Comparison of ENCODE assay signal across 1 cellular context in the genomic region with DNA sequence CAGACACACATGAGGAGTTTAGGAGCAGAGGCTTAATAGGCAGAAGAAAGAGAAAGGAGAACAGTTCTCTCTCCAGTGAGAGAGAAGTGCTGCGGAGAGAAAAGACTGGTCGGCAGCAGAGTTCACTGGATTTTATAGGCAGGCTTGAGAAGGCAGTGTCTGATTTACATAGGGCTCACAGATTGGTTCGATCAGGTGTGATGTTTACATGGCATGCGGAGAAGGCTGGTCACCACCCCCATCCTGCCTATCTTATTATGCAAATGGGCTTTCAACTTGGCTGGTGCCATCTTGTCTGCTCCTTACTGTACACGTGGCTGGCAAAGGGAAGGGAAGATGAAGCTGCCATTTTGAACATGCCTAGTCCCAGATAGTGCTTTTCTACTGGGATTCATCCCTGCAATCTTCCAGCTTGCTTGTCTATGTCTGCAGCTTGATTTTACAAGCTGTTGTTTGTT.
A peak's percentile ranks its signal among the peaks of the same experiment; 100 is the strongest.
TF ChIP-seq lines count a peak whose summit lies in the region.

No MANE protein-coding gene starts in this region.

TF ChIP-seq in K562, 482 proteins besides CTCF, POLR2A, EP300 and RAD21 (continued from another document and continues in another):
- TF ChIP-seq, protein P1, sequence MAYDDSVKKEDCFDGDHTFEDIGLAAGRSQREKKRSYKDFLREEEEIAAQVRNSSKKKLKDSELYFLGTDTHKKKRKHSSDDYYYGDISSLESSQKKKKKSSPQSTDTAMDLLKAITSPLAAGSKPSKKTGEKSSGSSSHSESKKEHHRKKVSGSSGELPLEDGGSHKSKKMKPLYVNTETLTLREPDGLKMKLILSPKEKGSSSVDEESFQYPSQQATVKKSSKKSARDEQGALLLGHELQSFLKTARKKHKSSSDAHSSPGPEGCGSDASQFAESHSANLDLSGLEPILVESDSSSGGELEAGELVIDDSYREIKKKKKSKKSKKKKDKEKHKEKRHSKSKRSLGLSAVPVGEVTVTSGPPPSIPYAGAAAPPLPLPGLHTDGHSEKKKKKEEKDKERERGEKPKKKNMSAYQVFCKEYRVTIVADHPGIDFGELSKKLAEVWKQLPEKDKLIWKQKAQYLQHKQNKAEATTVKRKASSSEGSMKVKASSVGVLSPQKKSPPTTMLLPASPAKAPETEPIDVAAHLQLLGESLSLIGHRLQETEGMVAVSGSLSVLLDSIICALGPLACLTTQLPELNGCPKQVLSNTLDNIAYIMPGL (CRISPR knock-in tag; IDR thresholded peaks at IDR 0.05): no peak
- TF ChIP-seq CHD1 (IDR thresholded peaks at IDR 0.05; ENCODE audit: low read length): no peak
- no peak for TF ChIP-seq XRCC4 (IDR thresholded peaks at IDR 0.05; ENCODE audit: extremely low read depth, insufficient read depth, insufficient read length)
- TF ChIP-seq PML (IDR thresholded peaks at IDR 0.05; ENCODE audit: low read length): peak; percentile 75
- no peak for TF ChIP-seq NR4A1 (CRISPR knock-in tag; IDR thresholded peaks at IDR 0.05)
- no peak; the same call in 1 of the 2 replicates for TF ChIP-seq NR4A1 (tag; IDR thresholded peaks at IDR 0.05)
- TF ChIP-seq, protein P2, sequence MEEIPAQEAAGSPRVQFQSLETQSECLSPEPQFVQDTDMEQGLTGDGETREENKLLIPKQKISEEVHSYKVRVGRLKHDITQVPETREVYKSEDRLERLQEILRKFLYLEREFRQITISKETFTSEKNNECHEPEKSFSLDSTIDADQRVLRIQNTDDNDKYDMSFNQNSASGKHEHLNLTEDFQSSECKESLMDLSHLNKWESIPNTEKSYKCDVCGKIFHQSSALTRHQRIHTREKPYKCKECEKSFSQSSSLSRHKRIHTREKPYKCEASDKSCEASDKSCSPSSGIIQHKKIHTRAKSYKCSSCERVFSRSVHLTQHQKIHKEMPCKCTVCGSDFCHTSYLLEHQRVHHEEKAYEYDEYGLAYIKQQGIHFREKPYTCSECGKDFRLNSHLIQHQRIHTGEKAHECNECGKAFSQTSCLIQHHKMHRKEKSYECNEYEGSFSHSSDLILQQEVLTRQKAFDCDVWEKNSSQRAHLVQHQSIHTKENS (CRISPR knock-in tag; IDR thresholded peaks at IDR 0.05): no peak
- TF ChIP-seq HMG20A (CRISPR knock-in tag; conservative IDR thresholded peaks at IDR 0.05): no peak
- TF ChIP-seq NFATC3 (IDR thresholded peaks at IDR 0.05): peak; percentile 66; the same call in 1 of the 2 replicates
- no peak for TF ChIP-seq CHCHD3 (CRISPR knock-in tag; IDR thresholded peaks at IDR 0.05)
- TF ChIP-seq BDP1 (IDR thresholded peaks at IDR 0.05; ENCODE audit: insufficient read depth, insufficient read length): no peak
- TF ChIP-seq TAL1 (IDR thresholded peaks at IDR 0.05): no peak
- peak; percentile 96 for TF ChIP-seq MYC (IDR thresholded peaks at IDR 0.05; ENCODE audit: low read depth, low read length)
- TF ChIP-seq MYC (CRISPR knock-in tag; IDR thresholded peaks at IDR 0.05; ENCODE audit: borderline replicate concordance, low read depth): 0 out of 2 replicates have a peak, but pooled peaks have one; percentile 18
- TF ChIP-seq SNIP1 (IDR thresholded peaks at IDR 0.05; ENCODE audit: low read depth): no peak
- TF ChIP-seq JUND (IDR thresholded peaks at IDR 0.05; ENCODE audit: borderline replicate concordance, low read depth, low read length): 0 out of 2 replicates have a peak, but pooled peaks have one; percentile 9
- TF ChIP-seq JUND (tag; IDR thresholded peaks at IDR 0.05; ENCODE audit: borderline replicate concordance, low read depth, low read length): no peak
- no peak for TF ChIP-seq ZNF583 (CRISPR knock-in tag; IDR thresholded peaks at IDR 0.05)
- TF ChIP-seq, protein P3, sequence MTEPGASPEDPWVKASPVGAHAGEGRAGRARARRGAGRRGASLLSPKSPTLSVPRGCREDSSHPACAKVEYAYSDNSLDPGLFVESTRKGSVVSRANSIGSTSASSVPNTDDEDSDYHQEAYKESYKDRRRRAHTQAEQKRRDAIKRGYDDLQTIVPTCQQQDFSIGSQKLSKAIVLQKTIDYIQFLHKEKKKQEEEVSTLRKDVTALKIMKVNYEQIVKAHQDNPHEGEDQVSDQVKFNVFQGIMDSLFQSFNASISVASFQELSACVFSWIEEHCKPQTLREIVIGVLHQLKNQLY (CRISPR knock-in tag; conservative IDR thresholded peaks at IDR 0.05): no peak
- TF ChIP-seq FOXK2 (conservative IDR thresholded peaks at IDR 0.05 in 1 of 2, IDR thresholded peaks at IDR 0.05 in 1 of 2; ENCODE audit: low read depth in 2 of 2): peak; percentile 87 to 88
- TF ChIP-seq, protein P4, sequence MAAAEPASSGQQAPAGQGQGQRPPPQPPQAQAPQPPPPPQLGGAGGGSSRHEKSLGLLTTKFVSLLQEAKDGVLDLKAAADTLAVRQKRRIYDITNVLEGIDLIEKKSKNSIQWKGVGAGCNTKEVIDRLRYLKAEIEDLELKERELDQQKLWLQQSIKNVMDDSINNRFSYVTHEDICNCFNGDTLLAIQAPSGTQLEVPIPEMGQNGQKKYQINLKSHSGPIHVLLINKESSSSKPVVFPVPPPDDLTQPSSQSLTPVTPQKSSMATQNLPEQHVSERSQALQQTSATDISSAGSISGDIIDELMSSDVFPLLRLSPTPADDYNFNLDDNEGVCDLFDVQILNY (CRISPR knock-in tag; IDR thresholded peaks at IDR 0.05): no peak
- TF ChIP-seq PHF20 (IDR thresholded peaks at IDR 0.05; ENCODE audit: partially characterized antibody): no peak
- TF ChIP-seq ZNF431 (CRISPR knock-in tag; IDR thresholded peaks at IDR 0.05): no peak
- TF ChIP-seq, protein P5, sequence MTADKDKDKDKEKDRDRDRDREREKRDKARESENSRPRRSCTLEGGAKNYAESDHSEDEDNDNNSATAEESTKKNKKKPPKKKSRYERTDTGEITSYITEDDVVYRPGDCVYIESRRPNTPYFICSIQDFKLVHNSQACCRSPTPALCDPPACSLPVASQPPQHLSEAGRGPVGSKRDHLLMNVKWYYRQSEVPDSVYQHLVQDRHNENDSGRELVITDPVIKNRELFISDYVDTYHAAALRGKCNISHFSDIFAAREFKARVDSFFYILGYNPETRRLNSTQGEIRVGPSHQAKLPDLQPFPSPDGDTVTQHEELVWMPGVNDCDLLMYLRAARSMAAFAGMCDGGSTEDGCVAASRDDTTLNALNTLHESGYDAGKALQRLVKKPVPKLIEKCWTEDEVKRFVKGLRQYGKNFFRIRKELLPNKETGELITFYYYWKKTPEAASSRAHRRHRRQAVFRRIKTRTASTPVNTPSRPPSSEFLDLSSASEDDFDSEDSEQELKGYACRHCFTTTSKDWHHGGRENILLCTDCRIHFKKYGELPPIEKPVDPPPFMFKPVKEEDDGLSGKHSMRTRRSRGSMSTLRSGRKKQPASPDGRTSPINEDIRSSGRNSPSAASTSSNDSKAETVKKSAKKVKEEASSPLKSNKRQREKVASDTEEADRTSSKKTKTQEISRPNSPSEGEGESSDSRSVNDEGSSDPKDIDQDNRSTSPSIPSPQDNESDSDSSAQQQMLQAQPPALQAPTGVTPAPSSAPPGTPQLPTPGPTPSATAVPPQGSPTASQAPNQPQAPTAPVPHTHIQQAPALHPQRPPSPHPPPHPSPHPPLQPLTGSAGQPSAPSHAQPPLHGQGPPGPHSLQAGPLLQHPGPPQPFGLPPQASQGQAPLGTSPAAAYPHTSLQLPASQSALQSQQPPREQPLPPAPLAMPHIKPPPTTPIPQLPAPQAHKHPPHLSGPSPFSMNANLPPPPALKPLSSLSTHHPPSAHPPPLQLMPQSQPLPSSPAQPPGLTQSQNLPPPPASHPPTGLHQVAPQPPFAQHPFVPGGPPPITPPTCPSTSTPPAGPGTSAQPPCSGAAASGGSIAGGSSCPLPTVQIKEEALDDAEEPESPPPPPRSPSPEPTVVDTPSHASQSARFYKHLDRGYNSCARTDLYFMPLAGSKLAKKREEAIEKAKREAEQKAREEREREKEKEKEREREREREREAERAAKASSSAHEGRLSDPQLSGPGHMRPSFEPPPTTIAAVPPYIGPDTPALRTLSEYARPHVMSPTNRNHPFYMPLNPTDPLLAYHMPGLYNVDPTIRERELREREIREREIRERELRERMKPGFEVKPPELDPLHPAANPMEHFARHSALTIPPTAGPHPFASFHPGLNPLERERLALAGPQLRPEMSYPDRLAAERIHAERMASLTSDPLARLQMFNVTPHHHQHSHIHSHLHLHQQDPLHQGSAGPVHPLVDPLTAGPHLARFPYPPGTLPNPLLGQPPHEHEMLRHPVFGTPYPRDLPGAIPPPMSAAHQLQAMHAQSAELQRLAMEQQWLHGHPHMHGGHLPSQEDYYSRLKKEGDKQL (CRISPR knock-in tag; IDR thresholded peaks at IDR 0.05; ENCODE audit: borderline replicate concordance): no peak
- TF ChIP-seq ZNF551 (CRISPR knock-in tag; IDR thresholded peaks at IDR 0.05): no peak
- TF ChIP-seq, protein P6, sequence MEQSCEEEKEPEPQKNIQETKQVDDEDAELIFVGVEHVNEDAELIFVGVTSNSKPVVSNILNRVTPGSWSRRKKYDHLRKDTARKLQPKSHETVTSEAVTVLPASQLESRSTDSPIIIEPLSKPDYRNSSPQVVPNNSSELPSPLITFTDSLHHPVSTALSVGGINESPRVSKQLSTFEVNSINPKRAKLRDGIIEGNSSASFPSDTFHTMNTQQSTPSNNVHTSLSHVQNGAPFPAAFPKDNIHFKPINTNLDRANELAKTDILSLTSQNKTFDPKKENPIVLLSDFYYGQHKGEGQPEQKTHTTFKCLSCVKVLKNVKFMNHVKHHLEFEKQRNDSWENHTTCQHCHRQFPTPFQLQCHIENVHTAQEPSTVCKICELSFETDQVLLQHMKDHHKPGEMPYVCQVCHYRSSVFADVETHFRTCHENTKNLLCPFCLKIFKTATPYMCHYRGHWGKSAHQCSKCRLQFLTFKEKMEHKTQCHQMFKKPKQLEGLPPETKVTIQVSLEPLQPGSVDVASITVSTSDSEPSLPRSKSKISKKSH (CRISPR knock-in tag; IDR thresholded peaks at IDR 0.05): no peak
- TF ChIP-seq, protein P7, sequence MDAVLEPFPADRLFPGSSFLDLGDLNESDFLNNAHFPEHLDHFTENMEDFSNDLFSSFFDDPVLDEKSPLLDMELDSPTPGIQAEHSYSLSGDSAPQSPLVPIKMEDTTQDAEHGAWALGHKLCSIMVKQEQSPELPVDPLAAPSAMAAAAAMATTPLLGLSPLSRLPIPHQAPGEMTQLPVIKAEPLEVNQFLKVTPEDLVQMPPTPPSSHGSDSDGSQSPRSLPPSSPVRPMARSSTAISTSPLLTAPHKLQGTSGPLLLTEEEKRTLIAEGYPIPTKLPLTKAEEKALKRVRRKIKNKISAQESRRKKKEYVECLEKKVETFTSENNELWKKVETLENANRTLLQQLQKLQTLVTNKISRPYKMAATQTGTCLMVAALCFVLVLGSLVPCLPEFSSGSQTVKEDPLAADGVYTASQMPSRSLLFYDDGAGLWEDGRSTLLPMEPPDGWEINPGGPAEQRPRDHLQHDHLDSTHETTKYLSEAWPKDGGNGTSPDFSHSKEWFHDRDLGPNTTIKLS (IDR thresholded peaks at IDR 0.05; ENCODE audit: borderline replicate concordance, low read depth): peak; percentile 94
- TF ChIP-seq ZFPM2 (CRISPR knock-in tag; IDR thresholded peaks at IDR 0.05): no peak
- TF ChIP-seq RB1 (IDR thresholded peaks at IDR 0.05; ENCODE audit: low read depth): no peak
- no peak for TF ChIP-seq CBFA2T3 (IDR thresholded peaks at IDR 0.05)
- TF ChIP-seq, protein P8, sequence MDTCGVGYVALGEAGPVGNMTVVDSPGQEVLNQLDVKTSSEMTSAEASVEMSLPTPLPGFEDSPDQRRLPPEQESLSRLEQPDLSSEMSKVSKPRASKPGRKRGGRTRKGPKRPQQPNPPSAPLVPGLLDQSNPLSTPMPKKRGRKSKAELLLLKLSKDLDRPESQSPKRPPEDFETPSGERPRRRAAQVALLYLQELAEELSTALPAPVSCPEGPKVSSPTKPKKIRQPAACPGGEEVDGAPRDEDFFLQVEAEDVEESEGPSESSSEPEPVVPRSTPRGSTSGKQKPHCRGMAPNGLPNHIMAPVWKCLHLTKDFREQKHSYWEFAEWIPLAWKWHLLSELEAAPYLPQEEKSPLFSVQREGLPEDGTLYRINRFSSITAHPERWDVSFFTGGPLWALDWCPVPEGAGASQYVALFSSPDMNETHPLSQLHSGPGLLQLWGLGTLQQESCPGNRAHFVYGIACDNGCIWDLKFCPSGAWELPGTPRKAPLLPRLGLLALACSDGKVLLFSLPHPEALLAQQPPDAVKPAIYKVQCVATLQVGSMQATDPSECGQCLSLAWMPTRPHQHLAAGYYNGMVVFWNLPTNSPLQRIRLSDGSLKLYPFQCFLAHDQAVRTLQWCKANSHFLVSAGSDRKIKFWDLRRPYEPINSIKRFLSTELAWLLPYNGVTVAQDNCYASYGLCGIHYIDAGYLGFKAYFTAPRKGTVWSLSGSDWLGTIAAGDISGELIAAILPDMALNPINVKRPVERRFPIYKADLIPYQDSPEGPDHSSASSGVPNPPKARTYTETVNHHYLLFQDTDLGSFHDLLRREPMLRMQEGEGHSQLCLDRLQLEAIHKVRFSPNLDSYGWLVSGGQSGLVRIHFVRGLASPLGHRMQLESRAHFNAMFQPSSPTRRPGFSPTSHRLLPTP (IDR thresholded peaks at IDR 0.05; ENCODE audit: borderline replicate concordance, extremely low read depth, insufficient read length): no peak
- no peak for TF ChIP-seq ADNP (tag; IDR thresholded peaks at IDR 0.05)
- TF ChIP-seq HMG20B (CRISPR knock-in tag; IDR thresholded peaks at IDR 0.05): no peak
- TF ChIP-seq, protein P9, sequence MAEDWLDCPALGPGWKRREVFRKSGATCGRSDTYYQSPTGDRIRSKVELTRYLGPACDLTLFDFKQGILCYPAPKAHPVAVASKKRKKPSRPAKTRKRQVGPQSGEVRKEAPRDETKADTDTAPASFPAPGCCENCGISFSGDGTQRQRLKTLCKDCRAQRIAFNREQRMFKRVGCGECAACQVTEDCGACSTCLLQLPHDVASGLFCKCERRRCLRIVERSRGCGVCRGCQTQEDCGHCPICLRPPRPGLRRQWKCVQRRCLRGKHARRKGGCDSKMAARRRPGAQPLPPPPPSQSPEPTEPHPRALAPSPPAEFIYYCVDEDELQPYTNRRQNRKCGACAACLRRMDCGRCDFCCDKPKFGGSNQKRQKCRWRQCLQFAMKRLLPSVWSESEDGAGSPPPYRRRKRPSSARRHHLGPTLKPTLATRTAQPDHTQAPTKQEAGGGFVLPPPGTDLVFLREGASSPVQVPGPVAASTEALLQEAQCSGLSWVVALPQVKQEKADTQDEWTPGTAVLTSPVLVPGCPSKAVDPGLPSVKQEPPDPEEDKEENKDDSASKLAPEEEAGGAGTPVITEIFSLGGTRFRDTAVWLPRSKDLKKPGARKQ (CRISPR knock-in tag; IDR thresholded peaks at IDR 0.05): no peak
- no peak for TF ChIP-seq STAT5B (CRISPR knock-in tag; IDR thresholded peaks at IDR 0.05)
- TF ChIP-seq, protein P10, sequence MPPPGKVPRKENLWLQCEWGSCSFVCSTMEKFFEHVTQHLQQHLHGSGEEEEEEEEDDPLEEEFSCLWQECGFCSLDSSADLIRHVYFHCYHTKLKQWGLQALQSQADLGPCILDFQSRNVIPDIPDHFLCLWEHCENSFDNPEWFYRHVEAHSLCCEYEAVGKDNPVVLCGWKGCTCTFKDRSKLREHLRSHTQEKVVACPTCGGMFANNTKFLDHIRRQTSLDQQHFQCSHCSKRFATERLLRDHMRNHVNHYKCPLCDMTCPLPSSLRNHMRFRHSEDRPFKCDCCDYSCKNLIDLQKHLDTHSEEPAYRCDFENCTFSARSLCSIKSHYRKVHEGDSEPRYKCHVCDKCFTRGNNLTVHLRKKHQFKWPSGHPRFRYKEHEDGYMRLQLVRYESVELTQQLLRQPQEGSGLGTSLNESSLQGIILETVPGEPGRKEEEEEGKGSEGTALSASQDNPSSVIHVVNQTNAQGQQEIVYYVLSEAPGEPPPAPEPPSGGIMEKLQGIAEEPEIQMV (tag; conservative IDR thresholded peaks at IDR 0.05; ENCODE audit: low read depth): no peak
- no peak for TF ChIP-seq FOXM1 (IDR thresholded peaks at IDR 0.05; ENCODE audit: low read depth)
- no peak for TF ChIP-seq FOXM1 (CRISPR knock-in tag; IDR thresholded peaks at IDR 0.05; ENCODE audit: low read depth)
- 0 out of 2 replicates have a peak, but pooled peaks have one; percentile 30 for TF ChIP-seq CREM (IDR thresholded peaks at IDR 0.05; ENCODE audit: low read depth)
- no peak for TF ChIP-seq CEBPG (CRISPR knock-in tag; IDR thresholded peaks at IDR 0.05)
- no peak for TF ChIP-seq CEBPG (tag; conservative IDR thresholded peaks at IDR 0.05 in 1 of 2, IDR thresholded peaks at IDR 0.05 in 1 of 2)
- peak; percentile 67; the same call in 1 of the 2 replicates for TF ChIP-seq RNF2 (IDR thresholded peaks at IDR 0.05)
- TF ChIP-seq HCFC1 (IDR thresholded peaks at IDR 0.05; ENCODE audit: low read depth, low read length): no peak
